1 cellular context compared by ENCODE assay signal in the genomic region with DNA sequence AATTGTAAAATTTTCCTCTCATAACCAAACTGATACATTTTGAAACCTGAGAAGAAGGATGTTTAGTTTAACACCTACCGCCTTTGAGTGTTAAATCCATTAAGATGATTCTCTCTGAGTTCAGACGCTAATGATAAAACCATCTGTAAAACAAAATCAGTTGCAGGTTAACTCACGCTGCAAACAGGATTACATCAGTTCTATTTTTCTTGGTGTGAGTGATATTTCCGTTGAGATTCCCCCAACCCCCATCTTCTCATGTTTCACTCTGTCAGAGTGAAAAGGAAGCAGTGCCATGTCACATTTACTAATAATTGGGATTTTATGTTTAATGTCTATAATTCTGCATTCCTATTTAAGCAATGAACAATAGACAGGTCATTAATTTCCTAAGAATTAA.
TF ChIP-seq lines count a peak whose summit lies in the region.

No MANE protein-coding gene starts in this region.

TF ChIP-seq in K562, 482 proteins besides CTCF, POLR2A, EP300 and RAD21 (continued from another document and continues in another):
- TF ChIP-seq, protein P1, sequence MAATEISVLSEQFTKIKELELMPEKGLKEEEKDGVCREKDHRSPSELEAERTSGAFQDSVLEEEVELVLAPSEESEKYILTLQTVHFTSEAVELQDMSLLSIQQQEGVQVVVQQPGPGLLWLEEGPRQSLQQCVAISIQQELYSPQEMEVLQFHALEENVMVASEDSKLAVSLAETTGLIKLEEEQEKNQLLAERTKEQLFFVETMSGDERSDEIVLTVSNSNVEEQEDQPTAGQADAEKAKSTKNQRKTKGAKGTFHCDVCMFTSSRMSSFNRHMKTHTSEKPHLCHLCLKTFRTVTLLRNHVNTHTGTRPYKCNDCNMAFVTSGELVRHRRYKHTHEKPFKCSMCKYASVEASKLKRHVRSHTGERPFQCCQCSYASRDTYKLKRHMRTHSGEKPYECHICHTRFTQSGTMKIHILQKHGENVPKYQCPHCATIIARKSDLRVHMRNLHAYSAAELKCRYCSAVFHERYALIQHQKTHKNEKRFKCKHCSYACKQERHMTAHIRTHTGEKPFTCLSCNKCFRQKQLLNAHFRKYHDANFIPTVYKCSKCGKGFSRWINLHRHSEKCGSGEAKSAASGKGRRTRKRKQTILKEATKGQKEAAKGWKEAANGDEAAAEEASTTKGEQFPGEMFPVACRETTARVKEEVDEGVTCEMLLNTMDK (IDR thresholded peaks at IDR 0.05; ENCODE audit: borderline replicate concordance, insufficient read depth, low read depth, low read length, poor library complexity, severe bottlenecking) = no peak
- TF ChIP-seq CREM (IDR thresholded peaks at IDR 0.05; ENCODE audit: low read depth) (0 out of 2 replicates have a peak, but pooled peaks have one; percentile 7), MAZ (CRISPR knock-in tag; conservative IDR thresholded peaks at IDR 0.05 in 1 of 2, IDR thresholded peaks at IDR 0.05 in 1 of 2) (0 out of 4 replicates have a peak, but pooled peaks of 1 of the 2 experiments have one; percentile 28), DNMT1 (IDR thresholded peaks at IDR 0.05) (no peak), SRSF7 (optimal IDR thresholded peaks at IDR 0.05; ENCODE audit: low read depth, low read length) (no peak), TARDBP (IDR thresholded peaks at IDR 0.05) (no peak), HNRNPK (IDR thresholded peaks at IDR 0.05; ENCODE audit: low read depth, low read length, poor library complexity, severe bottlenecking) (no peak), SMARCE1 (IDR thresholded peaks at IDR 0.05) (no peak), TOE1 (IDR thresholded peaks at IDR 0.05; ENCODE audit: borderline replicate concordance) (no peak), TOE1 (CRISPR knock-in tag; IDR thresholded peaks at IDR 0.05; ENCODE audit: borderline replicate concordance, low read depth) (no peak), ZZZ3 (IDR thresholded peaks at IDR 0.05) (no peak), BDP1 (IDR thresholded peaks at IDR 0.05; ENCODE audit: insufficient read depth, insufficient read length) (no peak), KLF1 (tag; IDR thresholded peaks at IDR 0.05) (no peak), TBP (optimal IDR thresholded peaks at IDR 0.05; ENCODE audit: low read depth, low read length) (no peak), SMARCA4 (IDR thresholded peaks at IDR 0.05) (peak; percentile 62; the same call in 1 of the 2 replicates), POLR3G (IDR thresholded peaks at IDR 0.05; ENCODE audit: extremely low read depth, insufficient read length, insufficient replicate concordance) (no peak), ZNF584 (CRISPR knock-in tag; IDR thresholded peaks at IDR 0.05; ENCODE audit: low read depth) (peak; percentile 64; the same call in 1 of the 2 replicates), SMAD1 (IDR thresholded peaks at IDR 0.05; ENCODE audit: low read depth, low read length, partially characterized antibody) (no peak), EP400 (IDR thresholded peaks at IDR 0.05) (peak; percentile 36; the same call in 1 of the 2 replicates)
- TF ChIP-seq, protein P2, sequence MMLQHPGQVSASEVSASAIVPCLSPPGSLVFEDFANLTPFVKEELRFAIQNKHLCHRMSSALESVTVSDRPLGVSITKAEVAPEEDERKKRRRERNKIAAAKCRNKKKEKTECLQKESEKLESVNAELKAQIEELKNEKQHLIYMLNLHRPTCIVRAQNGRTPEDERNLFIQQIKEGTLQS (IDR thresholded peaks at IDR 0.05) = peak; percentile 88
- TF ChIP-seq, protein P2 (CRISPR knock-in tag; conservative IDR thresholded peaks at IDR 0.05) = no peak
- TF ChIP-seq, protein P3, sequence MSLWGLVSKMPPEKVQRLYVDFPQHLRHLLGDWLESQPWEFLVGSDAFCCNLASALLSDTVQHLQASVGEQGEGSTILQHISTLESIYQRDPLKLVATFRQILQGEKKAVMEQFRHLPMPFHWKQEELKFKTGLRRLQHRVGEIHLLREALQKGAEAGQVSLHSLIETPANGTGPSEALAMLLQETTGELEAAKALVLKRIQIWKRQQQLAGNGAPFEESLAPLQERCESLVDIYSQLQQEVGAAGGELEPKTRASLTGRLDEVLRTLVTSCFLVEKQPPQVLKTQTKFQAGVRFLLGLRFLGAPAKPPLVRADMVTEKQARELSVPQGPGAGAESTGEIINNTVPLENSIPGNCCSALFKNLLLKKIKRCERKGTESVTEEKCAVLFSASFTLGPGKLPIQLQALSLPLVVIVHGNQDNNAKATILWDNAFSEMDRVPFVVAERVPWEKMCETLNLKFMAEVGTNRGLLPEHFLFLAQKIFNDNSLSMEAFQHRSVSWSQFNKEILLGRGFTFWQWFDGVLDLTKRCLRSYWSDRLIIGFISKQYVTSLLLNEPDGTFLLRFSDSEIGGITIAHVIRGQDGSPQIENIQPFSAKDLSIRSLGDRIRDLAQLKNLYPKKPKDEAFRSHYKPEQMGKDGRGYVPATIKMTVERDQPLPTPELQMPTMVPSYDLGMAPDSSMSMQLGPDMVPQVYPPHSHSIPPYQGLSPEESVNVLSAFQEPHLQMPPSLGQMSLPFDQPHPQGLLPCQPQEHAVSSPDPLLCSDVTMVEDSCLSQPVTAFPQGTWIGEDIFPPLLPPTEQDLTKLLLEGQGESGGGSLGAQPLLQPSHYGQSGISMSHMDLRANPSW (CRISPR knock-in tag; IDR thresholded peaks at IDR 0.05) = no peak
- TF ChIP-seq, protein P4, sequence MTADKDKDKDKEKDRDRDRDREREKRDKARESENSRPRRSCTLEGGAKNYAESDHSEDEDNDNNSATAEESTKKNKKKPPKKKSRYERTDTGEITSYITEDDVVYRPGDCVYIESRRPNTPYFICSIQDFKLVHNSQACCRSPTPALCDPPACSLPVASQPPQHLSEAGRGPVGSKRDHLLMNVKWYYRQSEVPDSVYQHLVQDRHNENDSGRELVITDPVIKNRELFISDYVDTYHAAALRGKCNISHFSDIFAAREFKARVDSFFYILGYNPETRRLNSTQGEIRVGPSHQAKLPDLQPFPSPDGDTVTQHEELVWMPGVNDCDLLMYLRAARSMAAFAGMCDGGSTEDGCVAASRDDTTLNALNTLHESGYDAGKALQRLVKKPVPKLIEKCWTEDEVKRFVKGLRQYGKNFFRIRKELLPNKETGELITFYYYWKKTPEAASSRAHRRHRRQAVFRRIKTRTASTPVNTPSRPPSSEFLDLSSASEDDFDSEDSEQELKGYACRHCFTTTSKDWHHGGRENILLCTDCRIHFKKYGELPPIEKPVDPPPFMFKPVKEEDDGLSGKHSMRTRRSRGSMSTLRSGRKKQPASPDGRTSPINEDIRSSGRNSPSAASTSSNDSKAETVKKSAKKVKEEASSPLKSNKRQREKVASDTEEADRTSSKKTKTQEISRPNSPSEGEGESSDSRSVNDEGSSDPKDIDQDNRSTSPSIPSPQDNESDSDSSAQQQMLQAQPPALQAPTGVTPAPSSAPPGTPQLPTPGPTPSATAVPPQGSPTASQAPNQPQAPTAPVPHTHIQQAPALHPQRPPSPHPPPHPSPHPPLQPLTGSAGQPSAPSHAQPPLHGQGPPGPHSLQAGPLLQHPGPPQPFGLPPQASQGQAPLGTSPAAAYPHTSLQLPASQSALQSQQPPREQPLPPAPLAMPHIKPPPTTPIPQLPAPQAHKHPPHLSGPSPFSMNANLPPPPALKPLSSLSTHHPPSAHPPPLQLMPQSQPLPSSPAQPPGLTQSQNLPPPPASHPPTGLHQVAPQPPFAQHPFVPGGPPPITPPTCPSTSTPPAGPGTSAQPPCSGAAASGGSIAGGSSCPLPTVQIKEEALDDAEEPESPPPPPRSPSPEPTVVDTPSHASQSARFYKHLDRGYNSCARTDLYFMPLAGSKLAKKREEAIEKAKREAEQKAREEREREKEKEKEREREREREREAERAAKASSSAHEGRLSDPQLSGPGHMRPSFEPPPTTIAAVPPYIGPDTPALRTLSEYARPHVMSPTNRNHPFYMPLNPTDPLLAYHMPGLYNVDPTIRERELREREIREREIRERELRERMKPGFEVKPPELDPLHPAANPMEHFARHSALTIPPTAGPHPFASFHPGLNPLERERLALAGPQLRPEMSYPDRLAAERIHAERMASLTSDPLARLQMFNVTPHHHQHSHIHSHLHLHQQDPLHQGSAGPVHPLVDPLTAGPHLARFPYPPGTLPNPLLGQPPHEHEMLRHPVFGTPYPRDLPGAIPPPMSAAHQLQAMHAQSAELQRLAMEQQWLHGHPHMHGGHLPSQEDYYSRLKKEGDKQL (CRISPR knock-in tag; IDR thresholded peaks at IDR 0.05; ENCODE audit: borderline replicate concordance) = no peak
- TF ChIP-seq, protein P5, sequence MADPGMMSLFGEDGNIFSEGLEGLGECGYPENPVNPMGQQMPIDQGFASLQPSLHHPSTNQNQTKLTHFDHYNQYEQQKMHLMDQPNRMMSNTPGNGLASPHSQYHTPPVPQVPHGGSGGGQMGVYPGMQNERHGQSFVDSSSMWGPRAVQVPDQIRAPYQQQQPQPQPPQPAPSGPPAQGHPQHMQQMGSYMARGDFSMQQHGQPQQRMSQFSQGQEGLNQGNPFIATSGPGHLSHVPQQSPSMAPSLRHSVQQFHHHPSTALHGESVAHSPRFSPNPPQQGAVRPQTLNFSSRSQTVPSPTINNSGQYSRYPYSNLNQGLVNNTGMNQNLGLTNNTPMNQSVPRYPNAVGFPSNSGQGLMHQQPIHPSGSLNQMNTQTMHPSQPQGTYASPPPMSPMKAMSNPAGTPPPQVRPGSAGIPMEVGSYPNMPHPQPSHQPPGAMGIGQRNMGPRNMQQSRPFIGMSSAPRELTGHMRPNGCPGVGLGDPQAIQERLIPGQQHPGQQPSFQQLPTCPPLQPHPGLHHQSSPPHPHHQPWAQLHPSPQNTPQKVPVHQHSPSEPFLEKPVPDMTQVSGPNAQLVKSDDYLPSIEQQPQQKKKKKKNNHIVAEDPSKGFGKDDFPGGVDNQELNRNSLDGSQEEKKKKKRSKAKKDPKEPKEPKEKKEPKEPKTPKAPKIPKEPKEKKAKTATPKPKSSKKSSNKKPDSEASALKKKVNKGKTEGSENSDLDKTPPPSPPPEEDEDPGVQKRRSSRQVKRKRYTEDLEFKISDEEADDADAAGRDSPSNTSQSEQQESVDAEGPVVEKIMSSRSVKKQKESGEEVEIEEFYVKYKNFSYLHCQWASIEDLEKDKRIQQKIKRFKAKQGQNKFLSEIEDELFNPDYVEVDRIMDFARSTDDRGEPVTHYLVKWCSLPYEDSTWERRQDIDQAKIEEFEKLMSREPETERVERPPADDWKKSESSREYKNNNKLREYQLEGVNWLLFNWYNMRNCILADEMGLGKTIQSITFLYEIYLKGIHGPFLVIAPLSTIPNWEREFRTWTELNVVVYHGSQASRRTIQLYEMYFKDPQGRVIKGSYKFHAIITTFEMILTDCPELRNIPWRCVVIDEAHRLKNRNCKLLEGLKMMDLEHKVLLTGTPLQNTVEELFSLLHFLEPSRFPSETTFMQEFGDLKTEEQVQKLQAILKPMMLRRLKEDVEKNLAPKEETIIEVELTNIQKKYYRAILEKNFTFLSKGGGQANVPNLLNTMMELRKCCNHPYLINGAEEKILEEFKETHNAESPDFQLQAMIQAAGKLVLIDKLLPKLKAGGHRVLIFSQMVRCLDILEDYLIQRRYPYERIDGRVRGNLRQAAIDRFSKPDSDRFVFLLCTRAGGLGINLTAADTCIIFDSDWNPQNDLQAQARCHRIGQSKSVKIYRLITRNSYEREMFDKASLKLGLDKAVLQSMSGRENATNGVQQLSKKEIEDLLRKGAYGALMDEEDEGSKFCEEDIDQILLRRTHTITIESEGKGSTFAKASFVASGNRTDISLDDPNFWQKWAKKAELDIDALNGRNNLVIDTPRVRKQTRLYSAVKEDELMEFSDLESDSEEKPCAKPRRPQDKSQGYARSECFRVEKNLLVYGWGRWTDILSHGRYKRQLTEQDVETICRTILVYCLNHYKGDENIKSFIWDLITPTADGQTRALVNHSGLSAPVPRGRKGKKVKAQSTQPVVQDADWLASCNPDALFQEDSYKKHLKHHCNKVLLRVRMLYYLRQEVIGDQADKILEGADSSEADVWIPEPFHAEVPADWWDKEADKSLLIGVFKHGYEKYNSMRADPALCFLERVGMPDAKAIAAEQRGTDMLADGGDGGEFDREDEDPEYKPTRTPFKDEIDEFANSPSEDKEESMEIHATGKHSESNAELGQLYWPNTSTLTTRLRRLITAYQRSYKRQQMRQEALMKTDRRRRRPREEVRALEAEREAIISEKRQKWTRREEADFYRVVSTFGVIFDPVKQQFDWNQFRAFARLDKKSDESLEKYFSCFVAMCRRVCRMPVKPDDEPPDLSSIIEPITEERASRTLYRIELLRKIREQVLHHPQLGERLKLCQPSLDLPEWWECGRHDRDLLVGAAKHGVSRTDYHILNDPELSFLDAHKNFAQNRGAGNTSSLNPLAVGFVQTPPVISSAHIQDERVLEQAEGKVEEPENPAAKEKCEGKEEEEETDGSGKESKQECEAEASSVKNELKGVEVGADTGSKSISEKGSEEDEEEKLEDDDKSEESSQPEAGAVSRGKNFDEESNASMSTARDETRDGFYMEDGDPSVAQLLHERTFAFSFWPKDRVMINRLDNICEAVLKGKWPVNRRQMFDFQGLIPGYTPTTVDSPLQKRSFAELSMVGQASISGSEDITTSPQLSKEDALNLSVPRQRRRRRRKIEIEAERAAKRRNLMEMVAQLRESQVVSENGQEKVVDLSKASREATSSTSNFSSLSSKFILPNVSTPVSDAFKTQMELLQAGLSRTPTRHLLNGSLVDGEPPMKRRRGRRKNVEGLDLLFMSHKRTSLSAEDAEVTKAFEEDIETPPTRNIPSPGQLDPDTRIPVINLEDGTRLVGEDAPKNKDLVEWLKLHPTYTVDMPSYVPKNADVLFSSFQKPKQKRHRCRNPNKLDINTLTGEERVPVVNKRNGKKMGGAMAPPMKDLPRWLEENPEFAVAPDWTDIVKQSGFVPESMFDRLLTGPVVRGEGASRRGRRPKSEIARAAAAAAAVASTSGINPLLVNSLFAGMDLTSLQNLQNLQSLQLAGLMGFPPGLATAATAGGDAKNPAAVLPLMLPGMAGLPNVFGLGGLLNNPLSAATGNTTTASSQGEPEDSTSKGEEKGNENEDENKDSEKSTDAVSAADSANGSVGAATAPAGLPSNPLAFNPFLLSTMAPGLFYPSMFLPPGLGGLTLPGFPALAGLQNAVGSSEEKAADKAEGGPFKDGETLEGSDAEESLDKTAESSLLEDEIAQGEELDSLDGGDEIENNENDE (IDR thresholded peaks at IDR 0.05; ENCODE audit: low read depth, low read length) = no peak
- TF ChIP-seq, protein P6, sequence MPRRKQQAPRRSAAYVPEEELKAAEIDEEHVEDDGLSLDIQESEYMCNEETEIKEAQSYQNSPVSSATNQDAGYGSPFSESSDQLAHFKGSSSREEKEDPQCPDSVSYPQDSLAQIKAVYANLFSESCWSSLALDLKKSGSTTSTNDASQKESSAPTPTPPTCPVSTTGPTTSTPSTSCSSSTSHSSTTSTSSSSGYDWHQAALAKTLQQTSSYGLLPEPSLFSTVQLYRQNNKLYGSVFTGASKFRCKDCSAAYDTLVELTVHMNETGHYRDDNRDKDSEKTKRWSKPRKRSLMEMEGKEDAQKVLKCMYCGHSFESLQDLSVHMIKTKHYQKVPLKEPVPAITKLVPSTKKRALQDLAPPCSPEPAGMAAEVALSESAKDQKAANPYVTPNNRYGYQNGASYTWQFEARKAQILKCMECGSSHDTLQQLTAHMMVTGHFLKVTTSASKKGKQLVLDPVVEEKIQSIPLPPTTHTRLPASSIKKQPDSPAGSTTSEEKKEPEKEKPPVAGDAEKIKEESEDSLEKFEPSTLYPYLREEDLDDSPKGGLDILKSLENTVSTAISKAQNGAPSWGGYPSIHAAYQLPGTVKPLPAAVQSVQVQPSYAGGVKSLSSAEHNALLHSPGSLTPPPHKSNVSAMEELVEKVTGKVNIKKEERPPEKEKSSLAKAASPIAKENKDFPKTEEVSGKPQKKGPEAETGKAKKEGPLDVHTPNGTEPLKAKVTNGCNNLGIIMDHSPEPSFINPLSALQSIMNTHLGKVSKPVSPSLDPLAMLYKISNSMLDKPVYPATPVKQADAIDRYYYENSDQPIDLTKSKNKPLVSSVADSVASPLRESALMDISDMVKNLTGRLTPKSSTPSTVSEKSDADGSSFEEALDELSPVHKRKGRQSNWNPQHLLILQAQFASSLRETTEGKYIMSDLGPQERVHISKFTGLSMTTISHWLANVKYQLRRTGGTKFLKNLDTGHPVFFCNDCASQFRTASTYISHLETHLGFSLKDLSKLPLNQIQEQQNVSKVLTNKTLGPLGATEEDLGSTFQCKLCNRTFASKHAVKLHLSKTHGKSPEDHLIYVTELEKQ (CRISPR knock-in tag; IDR thresholded peaks at IDR 0.05) = no peak
